ENCODE assay signal across 8 cellular contexts in genomic region chr1:153223040-153223891, GRCh38. TPM values are rescaled to one million over a fixed set of nuclear protein-coding genes. Genes with fewer than 3 reads are reported as not detected.
DNase-seq lines count a peak whose midpoint lies in the region; ATAC-seq lines count a peak whose summit lies in the region.

No MANE protein-coding gene starts in this region.

- intact Hi-C loops in left colon (cut with DNase I, micrococcal nuclease), result loop anchor here in 1 of 2 donors (10.0 kb wide), 1 partner anchor 358 kb away; no protein-coding TSS in a partner anchor

- ATAC-seq in GM19035 (IDR thresholded peaks at IDR 0.05; ENCODE audit: unreplicated experiment), result peak; percentile 91
- ATAC-seq in HG03442 (IDR thresholded peaks at IDR 0.05; ENCODE audit: unreplicated experiment), result peak; percentile 69
- peak; percentile 92 for ATAC-seq in left colon

- DNase-seq in AG20443 (ENCODE audit: low spot score), result peak; percentile 47
- peak; percentile 62 for DNase-seq in NCI-H526 treated with DMSO at 0.1 percent for 48 hours (lab: John Stamatoyannopoulos, UW)
- DNase-seq in activated CD4-positive, alpha-beta T cell treated with anti-CD3 and anti-CD28 coated beads for 4 hours, result peak; percentile 31 to 46
- peak; percentile 47 for DNase-seq in cerebellar cortex (ENCODE audit: low spot score)
- DNase-seq in left colon, result peak; percentile 47 to 77
- peak; percentile 2 to 45 (median 28) for DNase-seq in stimulated activated CD4-positive, alpha-beta T cell treated with anti-CD3 and anti-CD28 coated beads, Interleukin-1b, Interleukin-23, amount 100 ng/mL, for 24 hours (ENCODE audit: low read depth in 4 of 4, low spot score in 1 of 4)

RNA-seq across cellular contexts. Expression of gene PRR9, which starts 5.9 kb away (rescaled TPM):
- total RNA-seq in left colon, result not detected

RNA-seq across cellular contexts. Expression of gene LELP1, which starts 20.0 kb away (rescaled TPM):
- not detected for total RNA-seq in left colon

RNA-seq across cellular contexts. Expression of gene LORICRIN, which starts 36.2 kb away (rescaled TPM):
- total RNA-seq in left colon, result not detected

Comparison
In these comparisons a context has a peak if more than half of its experiments do, and no peak if none do; other contexts are left out.
1. Peak in every context shown above with its lines: DNase-seq and ATAC-seq.